Comparison of ENCODE assay signal across 14 cellular contexts in genomic region chr17:51124641-51125503, GRCh38.
"Had no signal": no experiment of that assay in that cellular context is flagged by ENCODE, and none has a peak within 500 bp of the region (broad histone marks: within the 10 kb centered on the region; RNA-seq: fewer than 3 reads in every experiment).

No MANE protein-coding gene starts in this region.

- H3K27me3 Mint-ChIP-seq: activated B cell treated with CpG ODN at 0.5 μM for 24 hours; central memory CD8-positive, alpha-beta T cell; effector memory CD8-positive, alpha-beta T cell; natural killer cell treated with Interleukin-12 subunit alpha and Interleukin-12 subunit beta and Interleukin-15 and Interleukin-18, amount 100 ng/mL, for 72 hours had no signal

- H3K9me3 Mint-ChIP-seq: activated B cell treated with CpG ODN at 0.5 μM for 24 hours; activated CD4-positive, alpha-beta T cell treated with anti-CD3 and anti-CD28 coated beads, Interleukin-2, amount 10 ng/mL, durations not matched to agents 24 days and 14 days; activated T-helper 2 cell treated with anti-CD3 and anti-CD28 coated beads, Interferon-gamma antibody, Interleukin-2, Interleukin-4, amounts not matched to agents 10 μg/mL and 5 μg/mL and 100 μg/mL, durations not matched to agents 14 hours and 24 hours and 36 hours; central memory CD8-positive, alpha-beta T cell; effector memory CD8-positive, alpha-beta T cell; immature natural killer cell; natural killer cell treated with Interleukin-12 subunit alpha and Interleukin-12 subunit beta and Interleukin-15 and Interleukin-18, amount 100 ng/mL, for 72 hours had no signal

- H3K4me3 Mint-ChIP-seq: activated B cell treated with CpG ODN at 0.5 μM for 24 hours; activated CD4-positive, alpha-beta T cell treated with anti-CD3 and anti-CD28 coated beads, Interleukin-2, amount 10 ng/mL, durations not matched to agents 24 days and 14 days; central memory CD8-positive, alpha-beta T cell; effector memory CD8-positive, alpha-beta T cell; immature natural killer cell; natural killer cell treated with Interleukin-12 subunit alpha and Interleukin-12 subunit beta and Interleukin-15 and Interleukin-18, amount 100 ng/mL, for 72 hours had no signal

- DNase-seq: activated B cell treated with CpG ODN at 0.5 μM for 24 hours; activated CD4-positive, alpha-beta T cell treated with anti-CD3 and anti-CD28 coated beads, Interleukin-2, amount 10 ng/mL, durations not matched to agents 24 days and 14 days; activated naive CD4-positive, alpha-beta T cell treated with anti-CD3 and anti-CD28 coated beads, Interleukin-2, amount 50 U/mL, for 16 hours; effector memory CD8-positive, alpha-beta T cell; immature natural killer cell; left colon; stimulated activated CD4-positive, alpha-beta T cell treated with anti-CD3 and anti-CD28 coated beads, Interleukin-4, amount 100 ng/mL, for 1 hour; stimulated activated CD8-positive, alpha-beta memory T cell treated with anti-CD3 and anti-CD28 coated beads, Interleukin-4, amount 100 ng/mL, for 48 hours; stimulated activated naive CD8-positive, alpha-beta T cell treated with anti-CD3 and anti-CD28 coated beads, Interleukin-15, Interleukin-2, amounts not matched to agents 100 U/mL and 50 U/mL, for 24 hours; T-helper 1 cell had no signal

- ATAC-seq: effector memory CD8-positive, alpha-beta T cell; left colon; natural killer cell treated with Interleukin-12 subunit alpha and Interleukin-12 subunit beta and Interleukin-15 and Interleukin-18, amount 100 ng/mL, for 72 hours; stimulated activated naive CD8-positive, alpha-beta T cell treated with anti-CD3 and anti-CD28 coated beads, Interleukin-15, Interleukin-2, amounts not matched to agents 100 U/mL and 50 U/mL, for 24 hours had no signal

- H3K27ac Mint-ChIP-seq: activated B cell treated with CpG ODN at 0.5 μM for 24 hours; activated CD4-positive, alpha-beta T cell treated with anti-CD3 and anti-CD28 coated beads, Interleukin-2, amount 10 ng/mL, durations not matched to agents 24 days and 14 days; activated T-helper 2 cell treated with anti-CD3 and anti-CD28 coated beads, Interferon-gamma antibody, Interleukin-2, Interleukin-4, amounts not matched to agents 10 μg/mL and 5 μg/mL and 100 μg/mL, durations not matched to agents 14 hours and 24 hours and 36 hours; effector memory CD8-positive, alpha-beta T cell; immature natural killer cell; natural killer cell treated with Interleukin-12 subunit alpha and Interleukin-12 subunit beta and Interleukin-15 and Interleukin-18, amount 100 ng/mL, for 72 hours had no signal

- H3K36me3 Mint-ChIP-seq: brain; immature natural killer cell; natural killer cell treated with Interleukin-12 subunit alpha and Interleukin-12 subunit beta and Interleukin-15 and Interleukin-18, amount 100 ng/mL, for 72 hours had no signal
